Comparison of ENCODE assay signal across 8 cellular contexts in the genomic region with DNA sequence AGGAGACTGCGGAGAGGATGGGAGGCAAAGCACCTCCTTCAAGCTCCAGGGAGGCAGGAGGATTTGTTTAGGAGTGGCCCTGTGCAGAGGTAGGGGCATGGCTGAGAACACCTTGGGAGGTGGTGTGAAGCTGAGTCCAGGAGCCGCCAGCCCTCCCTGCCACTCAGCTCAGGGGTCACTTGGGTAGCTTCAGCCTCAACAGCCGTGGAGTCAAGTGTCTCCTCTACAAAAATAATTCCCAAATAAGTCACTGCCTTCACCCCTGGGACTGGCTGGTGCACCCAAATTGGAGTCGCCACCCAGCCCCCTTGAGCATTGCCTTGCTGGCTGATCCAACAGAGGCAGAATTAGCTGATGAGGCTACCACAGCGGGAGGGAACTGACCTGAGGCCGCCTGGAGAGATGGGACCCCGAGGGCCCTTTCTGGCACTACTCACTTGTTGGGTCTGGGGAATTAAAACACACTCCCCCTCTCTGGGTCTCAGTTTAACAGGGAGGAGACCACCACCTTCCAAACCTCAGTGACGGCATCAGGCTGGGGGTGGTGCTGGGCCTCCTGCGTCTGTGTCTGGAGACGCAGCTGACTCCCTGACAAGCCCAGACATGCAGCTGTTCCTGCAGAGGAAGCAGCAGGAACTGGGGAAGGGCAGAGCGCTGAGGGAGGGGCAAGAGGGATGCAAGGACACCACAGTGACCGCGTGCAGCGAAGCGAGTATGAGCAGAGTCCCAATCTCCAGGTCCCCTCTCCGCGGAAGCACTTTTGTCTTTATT.
DNase-seq lines count a peak whose midpoint lies in the region; ATAC-seq and TF ChIP-seq lines count a peak whose summit lies in the region.

No MANE protein-coding gene starts in this region.

- peaks cover 12% of the 10 kb centered on the region for H3K36me3 Mint-ChIP-seq in MCF 10A (ENCODE audit: insufficient read depth, unreplicated experiment)

- peak; percentile 15 for ATAC-seq in left colon
- ATAC-seq in GM19035 (IDR thresholded peaks at IDR 0.05; ENCODE audit: unreplicated experiment), result no peak
- ATAC-seq in GM18909 (IDR thresholded peaks at IDR 0.05; ENCODE audit: poor library complexity, unreplicated experiment), result no peak
- no peak for ATAC-seq in HG02973 (IDR thresholded peaks at IDR 0.05; ENCODE audit: unreplicated experiment)

- DNase-seq in EH (ENCODE audit: low read depth) (peak; percentile 73), NCI-H2107 treated with DMSO at 0.1 percent for 48 hours (lab: John Stamatoyannopoulos, UW; ENCODE audit: unreplicated experiment) (peak; percentile 73), MCF 10A (ENCODE audit: unreplicated experiment) (peak; percentile 79), left colon (peak; percentile 61 to 77), ureter (ENCODE audit: low spot score) (peak; percentile 87)

- BruUV-seq in MCF 10A (replicated peaks; lab: Mats Ljungman, UMichigan), result TSS peak; percentile 53

- CTCF ChIA-PET in MCF 10A (lab: Yijun Ruan, JAX), result interaction anchor here (0.6 to 12.2 kb wide), 19 partner anchors 9 to 258 kb away, joined by 3 to 429 read pairs (median 5); a partner anchor contains a TSS

- intact Hi-C loops in MCF 10A (cut with micrococcal nuclease), result loop anchor here (5.0 to 10.0 kb wide), 2 partner anchors 198 to 409 kb away; a partner anchor contains a TSS
- intact Hi-C loops in left colon (cut with DNase I, micrococcal nuclease), result loop anchor here in 1 of 2 donors (10.0 kb wide), 1 partner anchor 169 kb away; no protein-coding TSS in a partner anchor

- peak overlapping the region; percentile 89 for H3K27ac Mint-ChIP-seq in MCF 10A (ENCODE audit: low read depth, unreplicated experiment)

- peaks cover 51% of the 10 kb centered on the region for H3K4me1 Mint-ChIP-seq in MCF 10A (ENCODE audit: insufficient read depth, unreplicated experiment)

- H3K9me3 Mint-ChIP-seq in MCF 10A (ENCODE audit: unreplicated experiment), result no peaks in the 10 kb centered on the region

- H3K4me3 Mint-ChIP-seq in MCF 10A (ENCODE audit: unreplicated experiment), result peak overlapping the region; percentile 61

- no peaks in the 10 kb centered on the region for H3K27me3 Mint-ChIP-seq in MCF 10A (ENCODE audit: insufficient read depth, unreplicated experiment)

- no peak for TF ChIP-seq CTCF in MCF 10A (IDR thresholded peaks at IDR 0.05; ENCODE audit: unreplicated experiment)

- POLR2A ChIA-PET in MCF 10A (lab: Yijun Ruan, JAX), result interaction anchor here (0.5 to 12.7 kb wide), 18 partner anchors 12 to 412 kb away, joined by 3 to 473 read pairs (median 4); a partner anchor contains a TSS
